In the genomic region with DNA sequence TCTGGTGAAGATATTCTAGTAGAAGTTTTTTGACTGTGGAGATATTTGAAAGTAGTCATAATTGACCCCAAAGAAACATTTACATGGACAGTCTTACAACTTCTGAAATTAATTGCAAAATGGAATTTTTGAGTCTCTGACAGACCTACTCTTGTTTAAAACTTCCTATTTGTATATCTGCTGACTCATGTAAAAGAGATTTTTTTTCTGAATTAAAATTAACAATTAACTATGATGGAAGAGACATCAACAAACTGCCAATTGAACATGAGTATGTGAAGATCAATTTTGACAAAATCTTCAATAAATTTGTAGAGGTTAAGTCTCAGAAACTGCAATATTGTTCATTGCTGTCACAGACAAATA, we compare ENCODE assay signal across 15 cellular contexts.
DNase-seq lines count a peak whose midpoint lies in the region; ATAC-seq and TF ChIP-seq lines count a peak whose summit lies in the region.
"Had no signal": no experiment of that assay in that cellular context is flagged by ENCODE, and none has a peak within 500 bp of the region (broad histone marks: within the 10 kb centered on the region; RNA-seq: fewer than 3 reads in every experiment).

No MANE protein-coding gene starts in this region.

- no peak for TF ChIP-seq POLR2A in breast epithelium (IDR thresholded peaks at IDR 0.05)

- H3K27ac ChIP-seq in breast epithelium (no peak overlapping the region), PC-3 (ENCODE audit: low read length) (peak overlapping the region; percentile 51)
- H3K27ac ChIP-seq: prostate gland had no signal

- H3K4me3 ChIP-seq in breast epithelium (no peak overlapping the region), PC-3 (ENCODE audit: low read length) (peak overlapping the region; percentile 0; the same call in 1 of the 2 replicates)
- H3K4me3 ChIP-seq: prostate gland had no signal

- H3K9me3 Mint-ChIP-seq in MCF 10A (ENCODE audit: unreplicated experiment) (no peaks in the 10 kb centered on the region), chondrocyte (ENCODE audit: low read depth) (no peaks in the 10 kb centered on the region)
- no peaks in the 10 kb centered on the region for H3K9me3 Mint-ChIP-seq in stimulated activated memory B cell treated with anti-CD40 and anti-IgM and Interleukin-4, amounts not matched to agents 10 μg/mL and 1 μg/mL and 100 μg/mL, for 72 hours

- H3K36me3 ChIP-seq in breast epithelium (no peaks in the 10 kb centered on the region), PC-3 (ENCODE audit: low read depth, low read length) (no peaks in the 10 kb centered on the region)
- H3K36me3 ChIP-seq: prostate gland had no signal

- DNase-seq in MCF 10A (ENCODE audit: unreplicated experiment) = no peak
- DNase-seq in breast epithelium (ENCODE audit: low spot score in 2 of 2) = no peak
- DNase-seq in PC-3 = peak; percentile 15
- DNase-seq in chondrocyte (ENCODE audit: low spot score) = no peak
- no peak for DNase-seq in NCI-H1048 (lab: John Stamatoyannopoulos, UW)
- no peak for DNase-seq in globus pallidus (ENCODE audit: low spot score)
- no peak for DNase-seq in NCI-H748 treated with DMSO at 0.1 percent for 48 hours (lab: John Stamatoyannopoulos, UW)
- DNase-seq: activated gamma-delta T cell; mesendoderm; NCI-H146; NCI-H69; SHP77; stimulated activated CD4-positive, alpha-beta T cell treated with anti-CD3 and anti-CD28 coated beads, Interleukin-2, amount 100 ng/mL, for 24 hours had no signal

- H3K9ac ChIP-seq in PC-3 (ENCODE audit: low read length) = peak overlapping the region; percentile 23

- BruUV-seq in MCF 10A (replicated peaks; lab: Mats Ljungman, UMichigan) (TSS peak; percentile 95), PC-3 (replicated peaks; lab: Mats Ljungman, UMichigan) (TSS peak; percentile 95)

- H3K36me3 Mint-ChIP-seq in MCF 10A (ENCODE audit: insufficient read depth, unreplicated experiment) (no peaks in the 10 kb centered on the region), chondrocyte (ENCODE audit: low read depth) (no peaks in the 10 kb centered on the region)
- no peaks in the 10 kb centered on the region for H3K36me3 Mint-ChIP-seq in stimulated activated memory B cell treated with anti-CD40 and anti-IgM and Interleukin-4, amounts not matched to agents 10 μg/mL and 1 μg/mL and 100 μg/mL, for 72 hours

- peak overlapping the region; percentile 81 for H3K27ac Mint-ChIP-seq in MCF 10A (ENCODE audit: low read depth, unreplicated experiment)
- H3K27ac Mint-ChIP-seq in chondrocyte (ENCODE audit: unreplicated experiment) = peak overlapping the region; percentile 96
- H3K27ac Mint-ChIP-seq in stimulated activated memory B cell treated with anti-CD40 and anti-IgM and Interleukin-4, amounts not matched to agents 10 μg/mL and 1 μg/mL and 100 μg/mL, for 72 hours = peak overlapping the region; percentile 65

- TF ChIP-seq CTCF in MCF 10A (IDR thresholded peaks at IDR 0.05; ENCODE audit: unreplicated experiment) = no peak
- no peak for TF ChIP-seq CTCF in breast epithelium (IDR thresholded peaks at IDR 0.05)
- no peak for TF ChIP-seq CTCF in PC-3 (conservative IDR thresholded peaks at IDR 0.05; ENCODE audit: low read depth, low read length)
- no peak for TF ChIP-seq CTCF in chondrocyte (IDR thresholded peaks at IDR 0.05)

- intact Hi-C loops in MCF 10A (cut with micrococcal nuclease) (no loop called here), breast epithelium (cut with DNase I; ENCODE audit: low total_unique reads) (no loop called here), PC-3 (cut with micrococcal nuclease) (loop anchor here (1.0 to 5.0 kb wide), 4 partner anchors 26 to 621 kb away; no protein-coding TSS in a partner anchor)

- H3K27me3 Mint-ChIP-seq in MCF 10A (ENCODE audit: insufficient read depth, unreplicated experiment) = no peaks in the 10 kb centered on the region
- no peaks in the 10 kb centered on the region for H3K27me3 Mint-ChIP-seq in chondrocyte (ENCODE audit: low read depth)
- no peaks in the 10 kb centered on the region for H3K27me3 Mint-ChIP-seq in stimulated activated memory B cell treated with anti-CD40 and anti-IgM and Interleukin-4, amounts not matched to agents 10 μg/mL and 1 μg/mL and 100 μg/mL, for 72 hours

- H2AFZ ChIP-seq in PC-3 (ENCODE audit: low read length) = peak overlapping the region; percentile 10; the same call in 1 of the 2 replicates

- H4K20me1 ChIP-seq in PC-3 (ENCODE audit: low read length) = no peaks in the 10 kb centered on the region

- H3F3A ChIP-seq in PC-3 (ENCODE audit: low read length, unreplicated experiment) = no peaks in the 10 kb centered on the region

- H3K4me1 Mint-ChIP-seq in MCF 10A (ENCODE audit: insufficient read depth, unreplicated experiment) = peaks cover 22% of the 10 kb centered on the region
- peaks cover 38% of the 10 kb centered on the region for H3K4me1 Mint-ChIP-seq in chondrocyte (ENCODE audit: low read depth)
- peaks cover 75% of the 10 kb centered on the region for H3K4me1 Mint-ChIP-seq in stimulated activated memory B cell treated with anti-CD40 and anti-IgM and Interleukin-4, amounts not matched to agents 10 μg/mL and 1 μg/mL and 100 μg/mL, for 72 hours

- no peaks in the 10 kb centered on the region for H3K4me1 ChIP-seq in breast epithelium
- peaks cover 37% of the 10 kb centered on the region for H3K4me1 ChIP-seq in PC-3 (ENCODE audit: insufficient read depth, low read length)
- H3K4me1 ChIP-seq: prostate gland had no signal

- CTCF ChIA-PET in MCF 10A (lab: Yijun Ruan, JAX) (interaction anchor here (0.6 to 1.2 kb wide), 2 partner anchors 11 to 15 kb away, joined by 3 to 4 read pairs; no protein-coding TSS in a partner anchor), PC-3 (lab: Charles Lee) (interaction anchor here (0.9 kb wide), 1 partner anchor 201 kb away, joined by 3 read pairs; no protein-coding TSS in a partner anchor)

- POLR2A ChIA-PET in MCF 10A (lab: Yijun Ruan, JAX) (interaction anchor here (0.6 to 1.0 kb wide), 3 partner anchors 26 to 868 kb away, joined by 3 to 4 read pairs (median 3); no protein-coding TSS in a partner anchor), PC-3 (lab: Charles Lee; ENCODE audit: unreplicated experiment) (no interaction called here)

- no peaks in the 10 kb centered on the region for H3K79me2 ChIP-seq in PC-3 (ENCODE audit: low read length)

- peak overlapping the region; percentile 41 for H3K4me2 ChIP-seq in PC-3 (ENCODE audit: low read length)

- no peaks in the 10 kb centered on the region for H3K9me2 ChIP-seq in PC-3 (replicated peaks; ENCODE audit: low read length)

- H3K9me3 ChIP-seq in breast epithelium = no peaks in the 10 kb centered on the region
- H3K9me3 ChIP-seq in PC-3 (ENCODE audit: low read length) = no peaks in the 10 kb centered on the region
- H3K9me3 ChIP-seq: prostate gland had no signal

- peak; percentile 6; the same call in 1 of the 2 replicates for ATAC-seq in PC-3
- no peak for ATAC-seq in stimulated activated memory B cell treated with anti-CD40 and anti-IgM and Interleukin-4, amounts not matched to agents 10 μg/mL and 1 μg/mL and 100 μg/mL, for 72 hours

- H3K4me3 Mint-ChIP-seq in MCF 10A (ENCODE audit: unreplicated experiment) = no peak overlapping the region
- no peak overlapping the region for H3K4me3 Mint-ChIP-seq in chondrocyte (ENCODE audit: unreplicated experiment)
- H3K4me3 Mint-ChIP-seq in stimulated activated memory B cell treated with anti-CD40 and anti-IgM and Interleukin-4, amounts not matched to agents 10 μg/mL and 1 μg/mL and 100 μg/mL, for 72 hours = no peak overlapping the region

- H3K27me3 ChIP-seq in breast epithelium (no peaks in the 10 kb centered on the region), PC-3 (ENCODE audit: low read length) (no peaks in the 10 kb centered on the region)
